ENCODE assay signal across 9 cellular contexts in the genomic region with DNA sequence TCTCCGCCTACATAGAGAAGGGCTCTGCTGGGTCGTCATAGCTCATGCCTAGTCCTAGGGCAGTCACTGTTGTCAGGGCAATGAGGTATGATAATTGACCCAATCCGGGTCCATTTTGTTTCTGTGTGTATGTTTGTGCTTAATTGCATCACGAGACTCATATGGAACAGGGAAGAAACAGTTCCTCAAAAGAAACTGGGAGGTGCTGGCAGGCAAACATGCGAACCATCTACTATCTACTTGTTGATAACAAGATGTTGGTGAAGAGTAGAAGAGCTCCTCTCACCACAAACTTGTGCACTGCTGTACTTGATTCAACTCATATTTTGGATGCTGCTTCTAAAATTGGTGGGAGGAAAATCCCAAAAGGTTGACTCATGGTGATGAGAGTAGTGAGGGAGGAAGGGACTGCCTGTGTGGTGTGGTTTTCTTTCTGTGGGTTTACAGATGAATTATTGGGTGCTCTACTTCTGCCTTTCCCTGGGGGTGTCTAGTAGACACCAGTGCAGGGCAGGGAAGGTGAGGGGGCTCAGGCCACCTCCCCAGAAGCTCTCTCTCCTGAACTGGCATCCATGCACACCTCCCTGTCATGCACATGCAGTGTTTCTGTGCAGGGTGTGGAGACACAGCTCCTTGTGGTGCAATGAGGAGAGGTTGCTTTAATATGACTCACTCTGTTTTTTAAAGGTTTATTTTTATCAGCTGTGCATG. TPM values are rescaled to one million over a fixed set of nuclear protein-coding genes. Genes with fewer than 3 reads are reported as not detected.
DNase-seq lines count a peak whose midpoint lies in the region; ATAC-seq and TF ChIP-seq lines count a peak whose summit lies in the region.
"Had no signal": no experiment of that assay in that cellular context is flagged by ENCODE, and none has a peak within 500 bp of the region (broad histone marks: within the 10 kb centered on the region; RNA-seq: fewer than 3 reads in every experiment).

No MANE protein-coding gene starts in this region.

- H3K27ac ChIP-seq in esophagus squamous epithelium (no peak overlapping the region), Peyer's patch (no peak overlapping the region)
- H3K27ac ChIP-seq: neutrophil had no signal

- TF ChIP-seq POLR2A in esophagus squamous epithelium (IDR thresholded peaks at IDR 0.05) (no peak), Peyer's patch (IDR thresholded peaks at IDR 0.05) (no peak)

- H3K9me3 ChIP-seq in esophagus squamous epithelium (no peaks in the 10 kb centered on the region), Peyer's patch (no peaks in the 10 kb centered on the region)
- H3K9me3 ChIP-seq: neutrophil had no signal

- DNase-seq in EH (ENCODE audit: low read depth) = peak; percentile 80
- peak; percentile 14 to 55 for DNase-seq in NOMO-1 (lab: John Stamatoyannopoulos, UW; ENCODE audit: unreplicated experiment in 2 of 2)
- peak; percentile 82 for DNase-seq in fibroblast of the aortic adventitia (ENCODE audit: low read depth)
- no peak for DNase-seq in esophagus squamous epithelium (lab: John Stamatoyannopoulos, UW)
- DNase-seq in Peyer's patch = no peak

- H3K4me1 ChIP-seq in esophagus squamous epithelium = no peaks in the 10 kb centered on the region
- H3K4me1 ChIP-seq in Peyer's patch = no peaks in the 10 kb centered on the region

- peak; percentile 8 for TF ChIP-seq CTCF in fibroblast of the aortic adventitia (IDR thresholded peaks at IDR 0.05; ENCODE audit: insufficient read depth, low read length)
- no peak for TF ChIP-seq CTCF in esophagus squamous epithelium (IDR thresholded peaks at IDR 0.05)
- TF ChIP-seq CTCF in Peyer's patch (IDR thresholded peaks at IDR 0.05) = no peak

- 58 to 93% methylated on average over 4 to 5 of the region's 5 CpGs for WGBS in esophagus squamous epithelium, 2 donors

- intact Hi-C loops in esophagus squamous epithelium (cut with DNase I) = no loop called here

- no peaks in the 10 kb centered on the region for H3K36me3 ChIP-seq in esophagus squamous epithelium
- no peaks in the 10 kb centered on the region for H3K36me3 ChIP-seq in Peyer's patch
- H3K36me3 ChIP-seq: neutrophil had no signal

- H3K27me3 ChIP-seq in esophagus squamous epithelium (no peaks in the 10 kb centered on the region), Peyer's patch (no peaks in the 10 kb centered on the region)
- H3K27me3 ChIP-seq: neutrophil had no signal

- ATAC-seq in GM21423 (IDR thresholded peaks at IDR 0.05; ENCODE audit: unreplicated experiment) = peak; percentile 61
- ATAC-seq in GM21515 (IDR thresholded peaks at IDR 0.05; ENCODE audit: unreplicated experiment) = no peak
- ATAC-seq in HG03354 (IDR thresholded peaks at IDR 0.05; ENCODE audit: poor library complexity, severe bottlenecking, unreplicated experiment) = no peak

- H3K4me3 ChIP-seq in fibroblast of the aortic adventitia (ENCODE audit: low read depth, low read length) (no peak overlapping the region), esophagus squamous epithelium (no peak overlapping the region), Peyer's patch (no peak overlapping the region)

RNA-seq across cellular contexts. Expression of gene LSMEM1, which starts 29.4 kb away (rescaled TPM):
- total RNA-seq in fibroblast of the aortic adventitia (ENCODE audit: low replicate concordance) = 0.27 TPM in 1 of 2 replicates, not detected in the other
- 1 to 10 TPM in 2 of 4 donors, under 1 TPM in 2; 0.40 to 2.7 (median 1.4) TPM for total RNA-seq in esophagus squamous epithelium
- 10 to 100 TPM in 2 of 4 donors, 1 to 10 TPM in 1, not detected in 1; 7.2 to 13.3 (median 12.9) TPM for total RNA-seq in Peyer's patch

RNA-seq across cellular contexts. Expression of gene IFRD1, which starts 59.9 kb away (rescaled TPM):
- total RNA-seq in fibroblast of the aortic adventitia (ENCODE audit: low replicate concordance) (49.5 and 92.7 TPM in 2 replicates), esophagus squamous epithelium (10 to 100 TPM; 19.4 to 52.1 (median 31.1) TPM), Peyer's patch (100 to 1,000 TPM in 1 of 4 donors, 10 to 100 TPM in 3; 52.0 to 109 (median 60.7) TPM)

Comparison
In these comparisons a context has a peak if more than half of its experiments do, and no peak if none do; other contexts are left out.
1. DNase-seq: peak in EH (single experiment), NOMO-1 (2 of 2) and fibroblast of the aortic adventitia (single experiment); none in esophagus squamous epithelium (single experiment) and Peyer's patch (0 of 3).